In the genomic region with DNA sequence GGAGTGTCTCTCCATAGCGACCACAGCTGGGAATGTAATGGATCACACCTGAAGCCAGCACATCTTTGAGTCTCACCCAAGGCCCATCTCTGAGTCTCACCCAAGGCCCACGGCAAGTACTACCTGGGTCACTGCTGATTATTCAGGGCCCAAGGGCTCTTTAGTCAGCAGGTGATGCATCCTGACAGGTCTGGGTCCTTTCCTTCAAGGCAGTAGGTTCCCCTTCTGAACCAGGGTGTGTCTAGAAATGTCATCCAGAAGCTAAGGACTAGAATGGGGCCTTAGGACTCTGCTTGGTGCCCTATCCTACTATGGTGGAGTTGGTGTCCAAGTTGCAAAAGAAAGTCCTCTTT, we compare ENCODE assay signal across 36 cellular contexts.
"Had no signal": no experiment of that assay in that cellular context is flagged by ENCODE, and none has a peak within 500 bp of the region (broad histone marks: within the 10 kb centered on the region; RNA-seq: fewer than 3 reads in every experiment).

No MANE protein-coding gene starts in this region.

- H3K27ac ChIP-seq: ascending aorta, body of pancreas, Peyer's patch, SJSA1 had no signal

- H3K4me3 Mint-ChIP-seq: activated CD4-positive, alpha-beta T cell treated with anti-CD3 and anti-CD28 coated beads, Interleukin-2, amount 10 ng/mL, durations not matched to agents 24 days and 14 days; activated CD8-positive, alpha-beta T cell treated with anti-CD3 and anti-CD28 coated beads, Interleukin-2, amount 10 ng/mL, durations not matched to agents 7 days and 5 days; activated naive CD4-positive, alpha-beta T cell treated with anti-CD3 and anti-CD28 coated beads, Interleukin-2, amount 50 U/mL, for 24 hours; activated naive CD8-positive, alpha-beta T cell treated with anti-CD3 and anti-CD28 coated beads, Interleukin-2, amount 10 ng/mL, durations not matched to agents 7 days and 5 days; activated T-cell treated with anti-CD3 and anti-CD28 coated beads, Interleukin-2, amount 50 U/mL, for 24 hours; T-helper 1 cell treated with Interleukin-12 subunit alpha and Interleukin-12 subunit beta and Interleukin-4 antibody, amounts not matched to agents 30 μg/mL and 1 μg/mL, for 36 hours; T-helper 2 cell treated with Interferon-gamma antibody and Interleukin-4, amounts not matched to agents 5 μg/mL and 100 μg/mL, for 36 hours had no signal

- H3K36me3 Mint-ChIP-seq: activated naive CD4-positive, alpha-beta T cell treated with anti-CD3 and anti-CD28 coated beads, Interleukin-2, amount 50 U/mL, for 24 hours; activated naive CD8-positive, alpha-beta T cell treated with anti-CD3 and anti-CD28 coated beads, Interleukin-2, amount 10 ng/mL, durations not matched to agents 7 days and 5 days had no signal

- H3K9me3 Mint-ChIP-seq: activated CD4-positive, alpha-beta T cell treated with anti-CD3 and anti-CD28 coated beads, Interleukin-2, amount 10 ng/mL, durations not matched to agents 24 days and 14 days; activated naive CD8-positive, alpha-beta T cell treated with anti-CD3 and anti-CD28 coated beads, Interleukin-2, amount 10 ng/mL, durations not matched to agents 7 days and 5 days; activated T-cell treated with anti-CD3 and anti-CD28 coated beads, Interleukin-2, amount 50 U/mL, for 24 hours; activated T-helper 2 cell treated with anti-CD3 and anti-CD28 coated beads, Interferon-gamma antibody, Interleukin-2, Interleukin-4, amounts not matched to agents 10 μg/mL and 5 μg/mL and 100 μg/mL, durations not matched to agents 14 hours and 24 hours and 36 hours; T-helper 1 cell treated with Interleukin-12 subunit alpha and Interleukin-12 subunit beta and Interleukin-4 antibody, amounts not matched to agents 30 μg/mL and 1 μg/mL, for 36 hours; T-helper 2 cell treated with Interferon-gamma antibody and Interleukin-4, amounts not matched to agents 5 μg/mL and 100 μg/mL, for 36 hours had no signal

- ATAC-seq: activated CD8-positive, alpha-beta T cell treated with anti-CD3 and anti-CD28 coated beads, Interleukin-2, amount 10 ng/mL, durations not matched to agents 7 days and 5 days; body of pancreas; PC-3 had no signal

- H3K27me3 Mint-ChIP-seq: activated naive CD8-positive, alpha-beta T cell treated with anti-CD3 and anti-CD28 coated beads, Interleukin-2, amount 10 ng/mL, durations not matched to agents 7 days and 5 days; activated T-cell treated with anti-CD3 and anti-CD28 coated beads, Interleukin-2, amount 50 U/mL, for 24 hours had no signal

- H3K27me3 ChIP-seq: ascending aorta, body of pancreas, Peyer's patch had no signal

- H3K36me3 ChIP-seq: ascending aorta, Peyer's patch, SJSA1 had no signal

- H3K4me1 ChIP-seq: ascending aorta, body of pancreas, SJSA1 had no signal

- H3K27ac Mint-ChIP-seq: activated CD4-positive, alpha-beta T cell treated with anti-CD3 and anti-CD28 coated beads, Interleukin-2, amount 10 ng/mL, durations not matched to agents 24 days and 14 days; activated CD8-positive, alpha-beta T cell treated with anti-CD3 and anti-CD28 coated beads, Interleukin-2, amount 10 ng/mL, durations not matched to agents 7 days and 5 days; activated naive CD4-positive, alpha-beta T cell treated with anti-CD3 and anti-CD28 coated beads, Interleukin-2, amount 50 U/mL, for 24 hours; activated naive CD8-positive, alpha-beta T cell treated with anti-CD3 and anti-CD28 coated beads, Interleukin-2, amount 10 ng/mL, durations not matched to agents 7 days and 5 days; activated T-cell treated with anti-CD3 and anti-CD28 coated beads, Interleukin-2, amount 50 U/mL, for 24 hours; activated T-helper 2 cell treated with anti-CD3 and anti-CD28 coated beads, Interferon-gamma antibody, Interleukin-2, Interleukin-4, amounts not matched to agents 10 μg/mL and 5 μg/mL and 100 μg/mL, durations not matched to agents 14 hours and 24 hours and 36 hours; T-helper 1 cell treated with Interleukin-12 subunit alpha and Interleukin-12 subunit beta and Interleukin-4 antibody, amounts not matched to agents 30 μg/mL and 1 μg/mL, for 36 hours; T-helper 2 cell treated with Interferon-gamma antibody and Interleukin-4, amounts not matched to agents 5 μg/mL and 100 μg/mL, for 36 hours had no signal

- DNase-seq: activated CD4-positive, alpha-beta T cell treated with anti-CD3 and anti-CD28 coated beads, Interleukin-2, amount 10 ng/mL, durations not matched to agents 24 days and 14 days; activated CD4-positive, alpha-beta T cell treated with anti-CD3 and anti-CD28 coated beads, Interleukin-2, amount 50 U/mL, for 4 hours; activated CD8-positive, alpha-beta T cell treated with anti-CD3 and anti-CD28 coated beads, Interleukin-2, amount 10 ng/mL, durations not matched to agents 7 days and 5 days; activated gamma-delta T cell; activated naive CD4-positive, alpha-beta T cell treated with Interleukin-2 at 50 U/mL for 16 hours; activated naive CD8-positive, alpha-beta T cell treated with anti-CD3 and anti-CD28 coated beads, Interleukin-2, amount 10 ng/mL, durations not matched to agents 7 days and 5 days; activated T-cell treated with anti-CD3 and anti-CD28 coated beads, Interleukin-2, amount 50 U/mL, for 24 hours; amygdala; caudate nucleus; cerebellar nuclear complex; Kasumi-1; MM.1S; MV-4-11; NCI-H1092; NCI-H1417; NCI-H146; NCI-H187; NCI-H2029 treated with DMSO at 0.1 percent for 48 hours; NCI-H2107; NCI-H2171; NCI-H510A; NCI-H526; NCI-H748 treated with DMSO at 0.1 percent for 48 hours; NK-92 treated with Interleukin-12 subunit alpha and Interleukin-12 subunit beta, amount 100 ng/mL, for 24 hours; PC-3; Peyer's patch; RPMI8226; SHP77 treated with DMSO at 0.1 percent for 48 hours; SK-N-SH had no signal

- H3K9me3 ChIP-seq: ascending aorta, body of pancreas, Peyer's patch, SJSA1, SK-N-SH had no signal

- H3K4me3 ChIP-seq: ascending aorta, body of pancreas, Peyer's patch, SJSA1 had no signal

- H3K4me1 Mint-ChIP-seq: activated CD4-positive, alpha-beta T cell treated with anti-CD3 and anti-CD28 coated beads, Interleukin-2, amount 10 ng/mL, durations not matched to agents 24 days and 14 days; activated naive CD4-positive, alpha-beta T cell treated with anti-CD3 and anti-CD28 coated beads, Interleukin-2, amount 50 U/mL, for 24 hours; activated naive CD8-positive, alpha-beta T cell treated with anti-CD3 and anti-CD28 coated beads, Interleukin-2, amount 10 ng/mL, durations not matched to agents 7 days and 5 days had no signal
